ENCODE assay signal across 1 cellular context in the genomic region with DNA sequence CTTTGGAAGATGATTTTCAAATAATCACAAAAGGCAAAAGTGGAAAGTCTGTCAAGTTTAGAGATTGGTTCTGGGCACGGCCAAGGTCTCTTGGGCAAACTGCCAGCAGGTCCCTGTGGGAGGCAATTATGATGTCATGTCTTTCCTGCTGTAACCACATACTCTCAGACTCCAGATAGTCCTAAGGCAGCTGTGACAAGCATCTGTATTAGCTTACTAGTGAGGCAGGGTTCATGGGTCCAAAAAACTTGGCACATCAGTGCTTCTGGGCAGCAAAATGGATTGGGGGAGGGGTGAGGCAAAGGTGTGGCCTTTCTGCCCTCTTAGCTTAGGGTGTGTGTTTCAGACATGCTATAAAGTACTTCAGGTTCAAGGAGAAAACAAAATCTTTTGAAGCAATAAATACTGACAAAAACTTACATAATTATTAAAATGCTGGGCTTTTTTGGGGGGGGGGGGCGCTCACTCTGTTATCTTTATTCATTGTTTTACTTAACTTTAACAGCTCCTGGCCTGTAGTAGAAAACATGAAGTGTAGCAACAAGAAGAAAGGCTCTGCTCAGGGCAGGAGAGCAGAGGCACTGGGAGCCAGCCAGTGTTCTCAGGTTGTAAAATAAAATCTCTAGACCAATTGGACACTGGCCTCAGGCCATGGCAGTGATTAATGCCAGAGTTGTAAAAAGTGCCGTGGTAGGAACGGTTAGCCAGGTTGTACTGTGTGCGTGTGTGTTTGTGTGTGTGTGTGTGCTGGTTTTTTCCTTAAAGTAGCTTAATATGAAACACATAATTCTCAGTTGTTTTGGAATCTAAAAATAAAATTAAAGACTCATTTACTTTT.
TF ChIP-seq lines count a peak whose summit lies in the region.

No MANE protein-coding gene starts in this region.

TF ChIP-seq in WTC11, 78 proteins besides CTCF, POLR2A, EP300 and RAD21 (continued from another document):
- TF ChIP-seq, protein P1, sequence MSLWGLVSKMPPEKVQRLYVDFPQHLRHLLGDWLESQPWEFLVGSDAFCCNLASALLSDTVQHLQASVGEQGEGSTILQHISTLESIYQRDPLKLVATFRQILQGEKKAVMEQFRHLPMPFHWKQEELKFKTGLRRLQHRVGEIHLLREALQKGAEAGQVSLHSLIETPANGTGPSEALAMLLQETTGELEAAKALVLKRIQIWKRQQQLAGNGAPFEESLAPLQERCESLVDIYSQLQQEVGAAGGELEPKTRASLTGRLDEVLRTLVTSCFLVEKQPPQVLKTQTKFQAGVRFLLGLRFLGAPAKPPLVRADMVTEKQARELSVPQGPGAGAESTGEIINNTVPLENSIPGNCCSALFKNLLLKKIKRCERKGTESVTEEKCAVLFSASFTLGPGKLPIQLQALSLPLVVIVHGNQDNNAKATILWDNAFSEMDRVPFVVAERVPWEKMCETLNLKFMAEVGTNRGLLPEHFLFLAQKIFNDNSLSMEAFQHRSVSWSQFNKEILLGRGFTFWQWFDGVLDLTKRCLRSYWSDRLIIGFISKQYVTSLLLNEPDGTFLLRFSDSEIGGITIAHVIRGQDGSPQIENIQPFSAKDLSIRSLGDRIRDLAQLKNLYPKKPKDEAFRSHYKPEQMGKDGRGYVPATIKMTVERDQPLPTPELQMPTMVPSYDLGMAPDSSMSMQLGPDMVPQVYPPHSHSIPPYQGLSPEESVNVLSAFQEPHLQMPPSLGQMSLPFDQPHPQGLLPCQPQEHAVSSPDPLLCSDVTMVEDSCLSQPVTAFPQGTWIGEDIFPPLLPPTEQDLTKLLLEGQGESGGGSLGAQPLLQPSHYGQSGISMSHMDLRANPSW (CRISPR knock-in tag; conservative IDR thresholded peaks at IDR 0.05; ENCODE audit: low read depth): no peak
- TF ChIP-seq TEAD1 (CRISPR knock-in tag; IDR thresholded peaks at IDR 0.05) (no peak), SMAD3 (CRISPR knock-in tag; IDR thresholded peaks at IDR 0.05; ENCODE audit: borderline replicate concordance) (no peak), ZNF232 (CRISPR knock-in tag; IDR thresholded peaks at IDR 0.05) (no peak), CREB1 (CRISPR knock-in tag; IDR thresholded peaks at IDR 0.05) (no peak)
